In the genomic region with DNA sequence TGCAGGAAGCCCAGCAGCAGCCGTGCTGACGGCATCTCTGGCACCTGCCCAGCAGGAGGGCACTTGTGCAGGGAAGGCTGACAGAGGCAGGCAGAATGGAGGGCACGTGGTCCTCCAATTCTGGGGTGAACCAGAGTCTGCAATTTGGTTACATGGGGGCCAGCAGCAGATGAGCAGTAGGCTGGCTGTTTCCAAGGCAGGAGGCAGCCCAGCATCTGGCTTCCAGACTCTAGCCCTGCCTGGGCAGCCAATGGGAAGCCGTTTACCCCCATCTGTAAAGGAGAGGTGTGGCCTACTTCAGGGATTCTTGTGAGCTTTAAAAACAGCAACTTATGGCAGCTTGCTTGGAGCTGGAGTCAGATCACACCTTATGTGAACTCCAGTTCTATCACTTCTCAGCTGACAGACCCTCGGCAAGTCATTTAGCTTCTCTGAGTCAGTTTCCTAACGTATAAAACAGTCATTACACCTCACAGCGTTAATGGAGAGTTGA, we compare ENCODE assay signal across 9 cellular contexts. TPM values are rescaled to one million over a fixed set of nuclear protein-coding genes. Genes with fewer than 3 reads are reported as not detected.
DNase-seq lines count a peak whose midpoint lies in the region; ATAC-seq, FAIRE-seq and TF ChIP-seq lines count a peak whose summit lies in the region.
"Had no signal": no experiment of that assay in that cellular context is flagged by ENCODE, and none has a peak within 500 bp of the region (broad histone marks: within the 10 kb centered on the region; RNA-seq: fewer than 3 reads in every experiment).

No MANE protein-coding gene starts in this region.

- DNase-seq in stimulated activated CD4-positive, alpha-beta T cell treated with anti-CD3 and anti-CD28 coated beads, Interleukin-1b, Interleukin-23, amount 100 ng/mL, for 48 hours, result peak; percentile 24
- DNase-seq in stimulated activated CD4-positive, alpha-beta T cell treated with anti-CD3 and anti-CD28 coated beads, Interleukin-2, amount 100 ng/mL, for 48 hours, result no peak
- DNase-seq in left ventricle myocardium inferior (peak; percentile 73), CD1c-positive myeloid dendritic cell (ENCODE audit: extremely low spot score) (no peak), HTR-8/SVneo (ENCODE audit: insufficient read length, low spot score) (no peak)
- no peak for DNase-seq in stimulated activated naive CD4-positive, alpha-beta T cell (lab: John Stamatoyannopoulos, UW)
- DNase-seq: testis had no signal

- H3K9me3 ChIP-seq in left ventricle myocardium inferior (replicated peaks), result no peaks in the 10 kb centered on the region
- H3K9me3 ChIP-seq: testis had no signal

- peaks cover 54% of the 10 kb centered on the region for H3K4me1 ChIP-seq in left ventricle myocardium inferior
- H3K4me1 ChIP-seq: testis had no signal

- intact Hi-C loops in left ventricle myocardium inferior (cut with micrococcal nuclease), result no loop called here

- no peak for ATAC-seq in HG02981 (IDR thresholded peaks at IDR 0.05; ENCODE audit: unreplicated experiment)

- no peak overlapping the region for H3K4me3 ChIP-seq in left ventricle myocardium inferior
- H3K4me3 ChIP-seq: testis had no signal

- H3K27ac ChIP-seq in VCaP (peak overlapping the region; percentile 87), left ventricle myocardium inferior (replicated peaks) (peak overlapping the region; percentile 78)
- H3K27ac ChIP-seq: testis had no signal

- peaks cover 79% of the 10 kb centered on the region for H3K36me3 ChIP-seq in left ventricle myocardium inferior

- TF ChIP-seq CTCF in VCaP (conservative IDR thresholded peaks at IDR 0.05) (no peak), left ventricle myocardium inferior (IDR thresholded peaks at IDR 0.05; ENCODE audit: borderline replicate concordance) (no peak)

- no peaks in the 10 kb centered on the region for H3K27me3 ChIP-seq in left ventricle myocardium inferior (ENCODE audit: low read depth)
- H3K27me3 ChIP-seq: testis had no signal

- FAIRE-seq in HTR-8/SVneo (lab: Jason Lieb, UNC), result no peak

RNA-seq across cellular contexts. Expression of gene RASL10A, which starts 27.9 kb away (rescaled TPM):
- total RNA-seq in left ventricle myocardium inferior, result 1.4 TPM

RNA-seq across cellular contexts. Expression of gene GAS2L1, which starts 36.9 kb away (rescaled TPM):
- total RNA-seq in left ventricle myocardium inferior, result 22.4 TPM

RNA-seq across cellular contexts. Expression of gene AP1B1, which starts 45.0 kb away (rescaled TPM):
- 28.2 TPM for total RNA-seq in left ventricle myocardium inferior

Comparison
In these comparisons a context has a peak if more than half of its experiments do, and no peak if none do; other contexts are left out.
1. DNase-seq: peak in stimulated activated CD4-positive, alpha-beta T cell treated with anti-CD3 and anti-CD28 coated beads, Interleukin-1b, Interleukin-23, amount 100 ng/mL, for 48 hours (single experiment) and left ventricle myocardium inferior (single experiment); none in stimulated activated CD4-positive, alpha-beta T cell treated with anti-CD3 and anti-CD28 coated beads, Interleukin-2, amount 100 ng/mL, for 48 hours (0 of 2), CD1c-positive myeloid dendritic cell (single experiment), stimulated activated naive CD4-positive, alpha-beta T cell (0 of 6) and HTR-8/SVneo (single experiment).